1 cellular context compared by ENCODE assay signal in the genomic region with DNA sequence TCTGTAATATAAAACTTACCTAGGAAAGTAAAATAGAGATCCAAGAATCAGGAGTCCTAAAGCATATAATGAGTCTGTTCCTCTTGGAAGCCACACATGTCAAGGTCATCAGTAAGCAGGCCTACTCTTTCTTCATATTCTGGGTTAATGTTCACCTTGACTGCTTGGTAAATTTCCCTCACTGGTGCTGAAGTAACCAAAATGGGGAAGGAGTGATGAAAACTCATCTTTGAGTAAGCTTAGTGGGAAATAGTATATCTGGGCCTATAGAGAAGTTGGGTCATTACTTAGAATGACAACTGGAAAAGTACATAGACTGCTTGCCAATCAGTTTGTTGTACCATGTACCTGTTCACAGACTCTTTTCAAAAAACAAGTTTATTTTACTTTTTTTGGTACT.
TF ChIP-seq lines count a peak whose summit lies in the region.

No MANE protein-coding gene starts in this region.

TF ChIP-seq in HepG2, 621 proteins besides CTCF, POLR2A, EP300 and RAD21 (continued from another document and continues in another):
- TF ChIP-seq KDM3A (CRISPR knock-in tag; IDR thresholded peaks at IDR 0.05; ENCODE audit: low read depth) (no peak), NR2F2 (IDR thresholded peaks at IDR 0.05; ENCODE audit: borderline replicate concordance, low read depth) (peak; percentile 19; the same call in 1 of the 2 replicates), PPARG (CRISPR knock-in tag; conservative IDR thresholded peaks at IDR 0.05) (no peak), ELF3 (CRISPR knock-in tag; IDR thresholded peaks at IDR 0.05) (0 out of 2 replicates have a peak, but pooled peaks have one; percentile 24), ZGPAT (CRISPR knock-in tag; IDR thresholded peaks at IDR 0.05) (peak; percentile 52; the same call in 1 of the 2 replicates), ZBTB7A (CRISPR knock-in tag; IDR thresholded peaks at IDR 0.05) (no peak), ZNF644 (CRISPR knock-in tag; IDR thresholded peaks at IDR 0.05; ENCODE audit: low read depth) (peak; percentile 95), SMYD3 (CRISPR knock-in tag; IDR thresholded peaks at IDR 0.05) (peak; percentile 38; the same call in 1 of the 2 replicates), ARID3A (IDR thresholded peaks at IDR 0.05; ENCODE audit: low read depth, low read length) (peak; percentile 70; the same call in 1 of the 2 replicates), ISL2 (CRISPR knock-in tag; IDR thresholded peaks at IDR 0.05) (peak; percentile 26; the same call in 1 of the 2 replicates), RARA (CRISPR knock-in tag; IDR thresholded peaks at IDR 0.05) (peak; percentile 48; the same call in 1 of the 2 replicates), FOXM1 (CRISPR knock-in tag; IDR thresholded peaks at IDR 0.05) (no peak), HDAC1 (CRISPR knock-in tag; IDR thresholded peaks at IDR 0.05) (0 out of 2 replicates have a peak, but pooled peaks have one; percentile 51), GTF2F1 (IDR thresholded peaks at IDR 0.05; ENCODE audit: low read length) (no peak), SOX13 (IDR thresholded peaks at IDR 0.05) (no peak), SOX13 (CRISPR knock-in tag; conservative IDR thresholded peaks at IDR 0.05 in 1 of 2, IDR thresholded peaks at IDR 0.05 in 1 of 2) (peak in 1 of 2 experiments; percentile 74; a peak in 2 of 4 replicates), KAT8 (CRISPR knock-in tag; IDR thresholded peaks at IDR 0.05) (peak; percentile 45; the same call in 1 of the 2 replicates), ZNF547 (CRISPR knock-in tag; IDR thresholded peaks at IDR 0.05) (no peak), ARNT2 (CRISPR knock-in tag; IDR thresholded peaks at IDR 0.05; ENCODE audit: low read depth) (no peak), ZNF558 (CRISPR knock-in tag; IDR thresholded peaks at IDR 0.05; ENCODE audit: borderline replicate concordance) (no peak), CEBPG (CRISPR knock-in tag; IDR thresholded peaks at IDR 0.05) (peak; percentile 84), ATF2 (CRISPR knock-in tag; IDR thresholded peaks at IDR 0.05) (0 out of 2 replicates have a peak, but pooled peaks have one; percentile 34), NR2F6 (IDR thresholded peaks at IDR 0.05) (peak; percentile 71), NR2F6 (CRISPR knock-in tag; IDR thresholded peaks at IDR 0.05) (peak; percentile 73; the same call in 1 of the 2 replicates), HNF1A (IDR thresholded peaks at IDR 0.05; ENCODE audit: low read depth) (peak; percentile 90), HNF1A (CRISPR knock-in tag; IDR thresholded peaks at IDR 0.05; ENCODE audit: borderline replicate concordance) (peak; percentile 94), GLI4 (CRISPR knock-in tag; IDR thresholded peaks at IDR 0.05; ENCODE audit: borderline replicate concordance) (no peak), SMAD3 (CRISPR knock-in tag; IDR thresholded peaks at IDR 0.05) (no peak), ZNF136 (CRISPR knock-in tag; IDR thresholded peaks at IDR 0.05; ENCODE audit: low read depth) (no peak), TOE1 (CRISPR knock-in tag; IDR thresholded peaks at IDR 0.05) (0 out of 2 replicates have a peak, but pooled peaks have one; percentile 24), PHF5A (CRISPR knock-in tag; IDR thresholded peaks at IDR 0.05; ENCODE audit: low read depth, unreplicated experiment) (no peak), MED1 (CRISPR knock-in tag; IDR thresholded peaks at IDR 0.05) (peak; percentile 42), GATAD2A (CRISPR knock-in tag; IDR thresholded peaks at IDR 0.05) (peak; percentile 89), GABPB1 (CRISPR knock-in tag; IDR thresholded peaks at IDR 0.05) (no peak), DBP (CRISPR knock-in tag; IDR thresholded peaks at IDR 0.05; ENCODE audit: not compliant biosample characterization) (no peak), KMT2B (CRISPR knock-in tag; IDR thresholded peaks at IDR 0.05) (peak; percentile 36; the same call in 1 of the 2 replicates), POGZ (CRISPR knock-in tag; IDR thresholded peaks at IDR 0.05) (peak; percentile 51; the same call in 1 of the 2 replicates), ZNF331 (CRISPR knock-in tag; IDR thresholded peaks at IDR 0.05) (peak; percentile 82), ELF1 (CRISPR knock-in tag; IDR thresholded peaks at IDR 0.05) (no peak), ZNF160 (CRISPR knock-in tag; IDR thresholded peaks at IDR 0.05) (no peak), CEBPB (IDR thresholded peaks at IDR 0.05; ENCODE audit: borderline replicate concordance, low read depth, low read length) (peak; percentile 87)
- TF ChIP-seq, protein P1, sequence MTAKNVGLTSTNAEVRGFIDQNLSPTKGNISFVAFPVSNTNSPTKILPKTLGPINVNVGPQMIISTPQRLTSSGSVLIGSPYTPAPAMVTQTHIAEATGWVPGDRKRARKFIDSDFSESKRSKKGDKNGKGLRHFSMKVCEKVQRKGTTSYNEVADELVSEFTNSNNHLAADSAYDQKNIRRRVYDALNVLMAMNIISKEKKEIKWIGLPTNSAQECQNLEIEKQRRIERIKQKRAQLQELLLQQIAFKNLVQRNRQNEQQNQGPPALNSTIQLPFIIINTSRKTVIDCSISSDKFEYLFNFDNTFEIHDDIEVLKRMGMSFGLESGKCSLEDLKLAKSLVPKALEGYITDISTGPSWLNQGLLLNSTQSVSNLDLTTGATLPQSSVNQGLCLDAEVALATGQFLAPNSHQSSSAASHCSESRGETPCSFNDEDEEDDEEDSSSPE (CRISPR knock-in tag; IDR thresholded peaks at IDR 0.05) = no peak
- TF ChIP-seq, protein P2, sequence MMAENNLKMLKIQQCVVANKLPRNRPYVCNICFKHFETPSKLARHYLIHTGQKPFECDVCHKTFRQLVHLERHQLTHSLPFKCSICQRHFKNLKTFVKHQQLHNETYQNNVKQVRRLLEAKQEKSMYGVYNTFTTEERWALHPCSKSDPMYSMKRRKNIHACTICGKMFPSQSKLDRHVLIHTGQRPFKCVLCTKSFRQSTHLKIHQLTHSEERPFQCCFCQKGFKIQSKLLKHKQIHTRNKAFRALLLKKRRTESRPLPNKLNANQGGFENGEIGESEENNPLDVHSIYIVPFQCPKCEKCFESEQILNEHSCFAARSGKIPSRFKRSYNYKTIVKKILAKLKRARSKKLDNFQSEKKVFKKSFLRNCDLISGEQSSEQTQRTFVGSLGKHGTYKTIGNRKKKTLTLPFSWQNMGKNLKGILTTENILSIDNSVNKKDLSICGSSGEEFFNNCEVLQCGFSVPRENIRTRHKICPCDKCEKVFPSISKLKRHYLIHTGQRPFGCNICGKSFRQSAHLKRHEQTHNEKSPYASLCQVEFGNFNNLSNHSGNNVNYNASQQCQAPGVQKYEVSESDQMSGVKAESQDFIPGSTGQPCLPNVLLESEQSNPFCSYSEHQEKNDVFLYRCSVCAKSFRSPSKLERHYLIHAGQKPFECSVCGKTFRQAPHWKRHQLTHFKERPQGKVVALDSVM (CRISPR knock-in tag; IDR thresholded peaks at IDR 0.05) = no peak
- TF ChIP-seq, protein P3, sequence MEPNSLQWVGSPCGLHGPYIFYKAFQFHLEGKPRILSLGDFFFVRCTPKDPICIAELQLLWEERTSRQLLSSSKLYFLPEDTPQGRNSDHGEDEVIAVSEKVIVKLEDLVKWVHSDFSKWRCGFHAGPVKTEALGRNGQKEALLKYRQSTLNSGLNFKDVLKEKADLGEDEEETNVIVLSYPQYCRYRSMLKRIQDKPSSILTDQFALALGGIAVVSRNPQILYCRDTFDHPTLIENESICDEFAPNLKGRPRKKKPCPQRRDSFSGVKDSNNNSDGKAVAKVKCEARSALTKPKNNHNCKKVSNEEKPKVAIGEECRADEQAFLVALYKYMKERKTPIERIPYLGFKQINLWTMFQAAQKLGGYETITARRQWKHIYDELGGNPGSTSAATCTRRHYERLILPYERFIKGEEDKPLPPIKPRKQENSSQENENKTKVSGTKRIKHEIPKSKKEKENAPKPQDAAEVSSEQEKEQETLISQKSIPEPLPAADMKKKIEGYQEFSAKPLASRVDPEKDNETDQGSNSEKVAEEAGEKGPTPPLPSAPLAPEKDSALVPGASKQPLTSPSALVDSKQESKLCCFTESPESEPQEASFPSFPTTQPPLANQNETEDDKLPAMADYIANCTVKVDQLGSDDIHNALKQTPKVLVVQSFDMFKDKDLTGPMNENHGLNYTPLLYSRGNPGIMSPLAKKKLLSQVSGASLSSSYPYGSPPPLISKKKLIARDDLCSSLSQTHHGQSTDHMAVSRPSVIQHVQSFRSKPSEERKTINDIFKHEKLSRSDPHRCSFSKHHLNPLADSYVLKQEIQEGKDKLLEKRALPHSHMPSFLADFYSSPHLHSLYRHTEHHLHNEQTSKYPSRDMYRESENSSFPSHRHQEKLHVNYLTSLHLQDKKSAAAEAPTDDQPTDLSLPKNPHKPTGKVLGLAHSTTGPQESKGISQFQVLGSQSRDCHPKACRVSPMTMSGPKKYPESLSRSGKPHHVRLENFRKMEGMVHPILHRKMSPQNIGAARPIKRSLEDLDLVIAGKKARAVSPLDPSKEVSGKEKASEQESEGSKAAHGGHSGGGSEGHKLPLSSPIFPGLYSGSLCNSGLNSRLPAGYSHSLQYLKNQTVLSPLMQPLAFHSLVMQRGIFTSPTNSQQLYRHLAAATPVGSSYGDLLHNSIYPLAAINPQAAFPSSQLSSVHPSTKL (CRISPR knock-in tag; IDR thresholded peaks at IDR 0.05) = peak; percentile 92
